In the genomic region with DNA sequence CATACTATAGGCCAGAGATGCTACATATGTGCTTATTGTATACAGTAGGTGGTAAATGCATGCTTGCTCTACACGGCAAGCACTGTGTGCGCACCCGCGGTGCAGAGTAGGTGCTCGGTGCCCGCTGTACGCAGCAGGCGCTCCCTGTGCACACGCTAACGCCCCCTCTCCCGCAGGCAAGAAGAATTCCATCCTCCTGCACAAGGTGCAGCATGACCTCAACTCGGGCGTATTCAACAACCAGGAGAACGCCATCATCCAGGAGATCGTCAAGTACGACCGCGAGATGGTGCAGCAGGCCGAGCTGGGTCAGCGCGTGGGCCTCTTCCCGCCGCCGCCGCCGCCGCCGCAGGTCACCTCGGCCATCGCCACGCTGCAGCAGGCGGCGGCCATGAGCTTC, we compare ENCODE assay signal across 17 cellular contexts. TPM values are rescaled to one million over a fixed set of nuclear protein-coding genes. Genes with fewer than 3 reads are reported as not detected.
DNase-seq lines count a peak whose midpoint lies in the region; ATAC-seq, FAIRE-seq and TF ChIP-seq lines count a peak whose summit lies in the region.
"Had no signal": no experiment of that assay in that cellular context is flagged by ENCODE, and none has a peak within 500 bp of the region (broad histone marks: within the 10 kb centered on the region; RNA-seq: fewer than 3 reads in every experiment).

No MANE protein-coding gene starts in this region.

- H3K4me3 ChIP-seq in CD8-positive, alpha-beta T cell (ENCODE audit: low read depth, low read length): no peak overlapping the region
- H3K4me3 ChIP-seq in esophagus muscularis mucosa: peak overlapping the region in 1 of 4 donors; percentile 27
- H3K4me3 ChIP-seq in naive thymus-derived CD4-positive, alpha-beta T cell (ENCODE audit: low read length): no peak overlapping the region
- H3K4me3 ChIP-seq: MG63 had no signal

- peaks cover 37% of the 10 kb centered on the region for H3K36me3 Mint-ChIP-seq in CD8-positive, alpha-beta T cell
- peaks cover 14% of the 10 kb centered on the region for H3K36me3 Mint-ChIP-seq in T-cell
- H3K36me3 Mint-ChIP-seq in naive thymus-derived CD4-positive, alpha-beta T cell: peaks cover 3 to 21% (median 4%) of the 10 kb centered on the region in 5 donors
- H3K36me3 Mint-ChIP-seq in activated T-cell treated with anti-CD3 and anti-CD28 coated beads, Interleukin-2, amount 50 U/mL, for 72 hours (ENCODE audit: insufficient read depth in 2 of 2): peaks cover 2 to 3% of the 10 kb centered on the region in 2 donors

- H3K27ac Mint-ChIP-seq in CD8-positive, alpha-beta T cell: no peak overlapping the region
- no peak overlapping the region for H3K27ac Mint-ChIP-seq in T-cell
- H3K27ac Mint-ChIP-seq in naive thymus-derived CD4-positive, alpha-beta T cell: peak overlapping the region in 1 of 9 donors; percentile 14
- no peak overlapping the region for H3K27ac Mint-ChIP-seq in activated T-cell treated with anti-CD3 and anti-CD28 coated beads, Interleukin-2, amount 50 U/mL, for 72 hours
- H3K27ac Mint-ChIP-seq: dendritic cell treated with granulocyte-macrophage colony-stimulating factor and Interleukin-4, amounts not matched to agents 40 ng/mL and 50 ng/mL, for 4 days; mesothelial cell of epicardium had no signal

- no peak for TF ChIP-seq EP300 in esophagus muscularis mucosa (IDR thresholded peaks at IDR 0.05)

- no peak for TF ChIP-seq POLR2A in esophagus muscularis mucosa (IDR thresholded peaks at IDR 0.05; ENCODE audit: low read depth)

- no peak for FAIRE-seq in frontal cortex (lab: Jason Lieb, UNC)

- no peak for TF ChIP-seq CTCF in CD8-positive, alpha-beta T cell (IDR thresholded peaks at IDR 0.05)
- peak in 2 of 3 experiments; percentile 7 for TF ChIP-seq CTCF in esophagus muscularis mucosa (IDR thresholded peaks at IDR 0.05)

- ATAC-seq in CD8-positive, alpha-beta T cell: no peak
- ATAC-seq in T-cell (replicated peaks in 1 of 4) (no peak), HG02870 (IDR thresholded peaks at IDR 0.05; ENCODE audit: unreplicated experiment) (no peak)
- ATAC-seq in naive thymus-derived CD4-positive, alpha-beta T cell: no peak
- ATAC-seq in activated T-cell treated with anti-CD3 and anti-CD28 coated beads, Interleukin-2, amount 50 U/mL, for 72 hours (replicated peaks in 1 of 2): no peak
- ATAC-seq: Panc1 had no signal

- POLR2A ChIA-PET in CD8-positive, alpha-beta T cell (lab: Charles Lee): no interaction called here
- POLR2A ChIA-PET in T-cell (lab: Charles Lee) (no interaction called here), HEK293T (lab: Yijun Ruan, JAX) (no interaction called here)
- POLR2A ChIA-PET in naive thymus-derived CD4-positive, alpha-beta T cell (lab: Charles Lee): no interaction called here

- no peaks in the 10 kb centered on the region for H3K27me3 ChIP-seq in CD8-positive, alpha-beta T cell (ENCODE audit: insufficient read depth, low read length)
- H3K27me3 ChIP-seq in esophagus muscularis mucosa: peaks cover 0 to 42% (median 0%) of the 10 kb centered on the region in 4 donors
- no peaks in the 10 kb centered on the region for H3K27me3 ChIP-seq in naive thymus-derived CD4-positive, alpha-beta T cell (ENCODE audit: control insufficient read depth in 2 of 2, insufficient read depth in 2 of 2, low read length in 2 of 2)
- H3K27me3 ChIP-seq: MG63 had no signal

- peaks cover 15% of the 10 kb centered on the region for H3K4me1 Mint-ChIP-seq in CD8-positive, alpha-beta T cell (ENCODE audit: low read depth)
- peaks cover 13 to 20% (median 17%) of the 10 kb centered on the region in 3 donors for H3K4me1 Mint-ChIP-seq in T-cell
- H3K4me1 Mint-ChIP-seq in naive thymus-derived CD4-positive, alpha-beta T cell: peaks cover 0 to 19% (median 13%) of the 10 kb centered on the region in 7 donors
- H3K4me1 Mint-ChIP-seq in activated T-cell treated with anti-CD3 and anti-CD28 coated beads, Interleukin-2, amount 50 U/mL, for 72 hours (ENCODE audit: low read depth): peaks cover 20% of the 10 kb centered on the region

- CTCF ChIA-PET in CD8-positive, alpha-beta T cell (lab: Charles Lee): no interaction called here
- CTCF ChIA-PET in T-cell (lab: Charles Lee): no interaction called here
- CTCF ChIA-PET in naive thymus-derived CD4-positive, alpha-beta T cell (lab: Charles Lee): no interaction called here
- CTCF ChIA-PET in HEK293T (lab: Yijun Ruan, JAX): no interaction called here

- intact Hi-C loops in CD8-positive, alpha-beta T cell (cut with DNase I, micrococcal nuclease): no loop called here
- intact Hi-C loops in esophagus muscularis mucosa (cut with DNase I): no loop called here
- intact Hi-C loops in naive thymus-derived CD4-positive, alpha-beta T cell (cut with micrococcal nuclease): no loop called here

- H3K9me3 Mint-ChIP-seq in CD8-positive, alpha-beta T cell: no peaks in the 10 kb centered on the region
- no peaks in the 10 kb centered on the region for H3K9me3 Mint-ChIP-seq in T-cell
- H3K9me3 Mint-ChIP-seq in naive thymus-derived CD4-positive, alpha-beta T cell: no peaks in the 10 kb centered on the region
- no peaks in the 10 kb centered on the region for H3K9me3 Mint-ChIP-seq in activated T-cell treated with anti-CD3 and anti-CD28 coated beads, Interleukin-2, amount 50 U/mL, for 72 hours
- H3K9me3 Mint-ChIP-seq: dendritic cell treated with granulocyte-macrophage colony-stimulating factor and Interleukin-4, amounts not matched to agents 40 ng/mL and 50 ng/mL, for 4 days; mesothelial cell of epicardium had no signal

- H3K9me3 ChIP-seq in CD8-positive, alpha-beta T cell (ENCODE audit: low read length): no peaks in the 10 kb centered on the region
- no peaks in the 10 kb centered on the region for H3K9me3 ChIP-seq in esophagus muscularis mucosa
- no peaks in the 10 kb centered on the region for H3K9me3 ChIP-seq in naive thymus-derived CD4-positive, alpha-beta T cell (ENCODE audit: control insufficient read depth in 2 of 3, low read length in 3 of 3)
- H3K9me3 ChIP-seq: MG63 had no signal

- H3K27ac ChIP-seq in CD8-positive, alpha-beta T cell (ENCODE audit: low read depth, low read length): no peak overlapping the region
- H3K27ac ChIP-seq in esophagus muscularis mucosa (replicated peaks in 1 of 4): no peak overlapping the region
- no peak overlapping the region for H3K27ac ChIP-seq in naive thymus-derived CD4-positive, alpha-beta T cell (ENCODE audit: low read depth, low read length)

- H3K36me3 ChIP-seq in CD8-positive, alpha-beta T cell (ENCODE audit: insufficient read depth, low read length): peaks cover 17% of the 10 kb centered on the region
- peaks cover 36 to 40% (median 39%) of the 10 kb centered on the region in 4 donors for H3K36me3 ChIP-seq in esophagus muscularis mucosa
- H3K36me3 ChIP-seq in naive thymus-derived CD4-positive, alpha-beta T cell (ENCODE audit: control insufficient read depth in 2 of 3, insufficient read depth in 3 of 3, low read length in 3 of 3): peaks cover 0 to 40% (median 0%) of the 10 kb centered on the region in 3 experiments
- H3K36me3 ChIP-seq: MG63 had no signal

- DNase-seq in CD8-positive, alpha-beta T cell: no peak
- no peak for DNase-seq in T-cell
- no peak for DNase-seq in esophagus muscularis mucosa (ENCODE audit: extremely low spot score)
- no peak for DNase-seq in naive thymus-derived CD4-positive, alpha-beta T cell
- DNase-seq in activated T-cell treated with anti-CD3 and anti-CD28 coated beads, Interleukin-2, amount 50 U/mL, for 72 hours: no peak
- no peak for DNase-seq in frontal cortex (ENCODE audit: low spot score in 2 of 2)
- no peak for DNase-seq in HEK293T (ENCODE audit: extremely low spot score)
- DNase-seq: activated CD8-positive, alpha-beta memory T cell treated with anti-CD3 and anti-CD28 coated beads, Interleukin-2, amount 50 U/mL, for 48 hours; AML-193; DND-41; MG63; NCI-H2029; posterior cingulate gyrus had no signal

- peaks cover 8% of the 10 kb centered on the region for H3K4me1 ChIP-seq in CD8-positive, alpha-beta T cell (ENCODE audit: insufficient read depth, low read length)
- peaks cover 6 to 19% (median 16%) of the 10 kb centered on the region in 4 donors for H3K4me1 ChIP-seq in esophagus muscularis mucosa
- H3K4me1 ChIP-seq in naive thymus-derived CD4-positive, alpha-beta T cell (ENCODE audit: control insufficient read depth in 2 of 2, insufficient read depth in 2 of 2, low read length in 2 of 2): peaks cover 0 to 8% of the 10 kb centered on the region in 2 donors

- H3K4me3 Mint-ChIP-seq in CD8-positive, alpha-beta T cell: peak overlapping the region; percentile 35
- H3K4me3 Mint-ChIP-seq in T-cell: peak overlapping the region in 2 of 3 donors; percentile 19 to 68
- H3K4me3 Mint-ChIP-seq in naive thymus-derived CD4-positive, alpha-beta T cell: peak overlapping the region in 9 of 10 donors; percentile 33 to 77 (median 59)
- peak overlapping the region in 1 of 2 donors; percentile 31 for H3K4me3 Mint-ChIP-seq in activated T-cell treated with anti-CD3 and anti-CD28 coated beads, Interleukin-2, amount 50 U/mL, for 72 hours
- H3K4me3 Mint-ChIP-seq: dendritic cell treated with granulocyte-macrophage colony-stimulating factor and Interleukin-4, amounts not matched to agents 40 ng/mL and 50 ng/mL, for 4 days; mesothelial cell of epicardium had no signal

- WGBS in esophagus muscularis mucosa: 17% methylated on average over 5 of the region's 33 CpGs

- H3K27me3 Mint-ChIP-seq in CD8-positive, alpha-beta T cell (ENCODE audit: low read depth): peaks cover 2% of the 10 kb centered on the region
- no peaks in the 10 kb centered on the region for H3K27me3 Mint-ChIP-seq in T-cell
- H3K27me3 Mint-ChIP-seq in naive thymus-derived CD4-positive, alpha-beta T cell: no peaks in the 10 kb centered on the region
- H3K27me3 Mint-ChIP-seq in activated T-cell treated with anti-CD3 and anti-CD28 coated beads, Interleukin-2, amount 50 U/mL, for 72 hours (ENCODE audit: low read depth): no peaks in the 10 kb centered on the region

RNA-seq across cellular contexts. Expression of a gene that starts 17.7 kb away (rescaled TPM):
- 10 to 100 TPM; 48.6 to 53.7 TPM for total RNA-seq in CD8-positive, alpha-beta T cell
- 100 to 1,000 TPM in 3 of 5 donors, 10 to 100 TPM in 2; 61.3 to 118 (median 103) TPM for total RNA-seq in T-cell
- 10 to 100 TPM; 20.8 to 40.7 (median 30.4) TPM for total RNA-seq in esophagus muscularis mucosa
- 100 to 1,000 TPM in 1 of 5 experiments, 10 to 100 TPM in 4; 61.2 to 105 (median 71.3) TPM for total RNA-seq in naive thymus-derived CD4-positive, alpha-beta T cell
- 10 to 100 TPM; 37.4 to 51.8 TPM for polyA plus RNA-seq in naive thymus-derived CD4-positive, alpha-beta T cell
- 10 to 100 TPM; 62.7 to 79.0 TPM for total RNA-seq in activated T-cell treated with anti-CD3 and anti-CD28 coated beads, Interleukin-2, amount 50 U/mL, for 72 hours
- 15.9 TPM for total RNA-seq in frontal cortex

RNA-seq across cellular contexts. Expression of a gene that starts 24.1 kb away (rescaled TPM):
- under 1 TPM; 0.65 to 0.97 TPM for total RNA-seq in CD8-positive, alpha-beta T cell
- 1 to 10 TPM in 3 of 5 donors, under 1 TPM in 2; 0.35 to 3.9 (median 2.8) TPM for total RNA-seq in T-cell
- total RNA-seq in esophagus muscularis mucosa: 1 to 10 TPM in 2 of 4 donors, under 1 TPM in 2; 0.50 to 2.1 (median 1.4) TPM
- total RNA-seq in naive thymus-derived CD4-positive, alpha-beta T cell: 1 to 10 TPM in 2 of 5 experiments, under 1 TPM in 2, not detected in 1; 0.17 to 1.8 (median 0.95) TPM
- polyA plus RNA-seq in naive thymus-derived CD4-positive, alpha-beta T cell: not detected
- total RNA-seq in activated T-cell treated with anti-CD3 and anti-CD28 coated beads, Interleukin-2, amount 50 U/mL, for 72 hours: not detected
- total RNA-seq in frontal cortex: under 0.01 TPM

RNA-seq across cellular contexts. Expression of a gene that starts 25.9 kb away (rescaled TPM):
- total RNA-seq in CD8-positive, alpha-beta T cell: under 1 TPM; 0.67 to 0.84 TPM
- total RNA-seq in T-cell (1 to 10 TPM in 4 of 5 donors, under 1 TPM in 1; 0.93 to 4.4 (median 3.6) TPM), esophagus muscularis mucosa (under 1 TPM; 0.19 to 0.50 (median 0.41) TPM), frontal cortex (6.1 TPM)
- 1 to 10 TPM in 4 of 5 experiments, under 1 TPM in 1; 0.93 to 2.6 (median 2.2) TPM for total RNA-seq in naive thymus-derived CD4-positive, alpha-beta T cell
- polyA plus RNA-seq in naive thymus-derived CD4-positive, alpha-beta T cell: not detected
- total RNA-seq in activated T-cell treated with anti-CD3 and anti-CD28 coated beads, Interleukin-2, amount 50 U/mL, for 72 hours: 1 to 10 TPM in 1 of 2 donors, under 1 TPM in 1; 0.81 to 1.1 TPM

RNA-seq across cellular contexts. Expression of a gene that starts 43.2 kb away (rescaled TPM):
- total RNA-seq in CD8-positive, alpha-beta T cell: 10 to 100 TPM; 76.2 to 81.2 TPM
- total RNA-seq in T-cell: 100 to 1,000 TPM in 4 of 5 donors, 10 to 100 TPM in 1; 89.3 to 165 (median 152) TPM
- 100 to 1,000 TPM; 304 to 416 (median 362) TPM for total RNA-seq in esophagus muscularis mucosa
- 100 to 1,000 TPM; 109 to 247 (median 120) TPM for total RNA-seq in naive thymus-derived CD4-positive, alpha-beta T cell
- 100 to 1,000 TPM; 246 to 349 TPM for polyA plus RNA-seq in naive thymus-derived CD4-positive, alpha-beta T cell
- 100 to 1,000 TPM; 144 to 162 TPM for total RNA-seq in activated T-cell treated with anti-CD3 and anti-CD28 coated beads, Interleukin-2, amount 50 U/mL, for 72 hours
- total RNA-seq in frontal cortex: 114 TPM

RNA-seq across cellular contexts. Expression of a gene that starts 47.4 kb away (rescaled TPM):
- 100 to 1,000 TPM in 1 of 2 experiments, 10 to 100 TPM in 1; 99.7 to 107 TPM for total RNA-seq in CD8-positive, alpha-beta T cell
- total RNA-seq in T-cell (100 to 1,000 TPM in 4 of 5 donors, 10 to 100 TPM in 1; 98.8 to 139 (median 118) TPM), esophagus muscularis mucosa (10 to 100 TPM; 41.5 to 63.5 (median 62.3) TPM), frontal cortex (17.5 TPM)
- 100 to 1,000 TPM in 3 of 5 experiments, 10 to 100 TPM in 2; 75.1 to 110 (median 101) TPM for total RNA-seq in naive thymus-derived CD4-positive, alpha-beta T cell
- polyA plus RNA-seq in naive thymus-derived CD4-positive, alpha-beta T cell: 10 to 100 TPM; 55.3 to 70.3 TPM
- 10 to 100 TPM; 72.8 to 91.8 TPM for total RNA-seq in activated T-cell treated with anti-CD3 and anti-CD28 coated beads, Interleukin-2, amount 50 U/mL, for 72 hours
